Comparison of ENCODE assay signal across 1 cellular context in the genomic region with DNA sequence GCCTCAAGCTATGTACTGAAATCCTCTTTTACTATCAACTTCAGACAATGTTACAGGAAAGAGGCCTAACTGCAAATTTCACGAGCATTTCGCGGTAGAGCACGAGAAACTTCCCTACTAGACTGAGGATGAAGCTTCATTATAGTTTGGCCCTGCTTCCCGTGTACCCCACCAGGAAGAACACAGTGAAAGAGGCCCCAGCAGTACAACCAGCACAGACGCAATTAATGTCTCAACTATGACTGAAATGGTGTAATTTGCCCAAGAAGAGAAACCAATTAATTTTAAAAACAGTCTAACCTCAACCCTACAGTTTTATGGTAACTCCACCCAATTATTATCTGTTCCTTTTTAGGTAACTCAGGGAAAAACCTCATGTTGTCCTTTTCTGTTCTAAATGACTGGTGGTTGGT.
TF ChIP-seq lines count a peak whose summit lies in the region.

No MANE protein-coding gene starts in this region.

TF ChIP-seq in WTC11, 78 proteins besides CTCF, POLR2A, EP300 and RAD21 (continued from another document):
- TF ChIP-seq, protein P1, sequence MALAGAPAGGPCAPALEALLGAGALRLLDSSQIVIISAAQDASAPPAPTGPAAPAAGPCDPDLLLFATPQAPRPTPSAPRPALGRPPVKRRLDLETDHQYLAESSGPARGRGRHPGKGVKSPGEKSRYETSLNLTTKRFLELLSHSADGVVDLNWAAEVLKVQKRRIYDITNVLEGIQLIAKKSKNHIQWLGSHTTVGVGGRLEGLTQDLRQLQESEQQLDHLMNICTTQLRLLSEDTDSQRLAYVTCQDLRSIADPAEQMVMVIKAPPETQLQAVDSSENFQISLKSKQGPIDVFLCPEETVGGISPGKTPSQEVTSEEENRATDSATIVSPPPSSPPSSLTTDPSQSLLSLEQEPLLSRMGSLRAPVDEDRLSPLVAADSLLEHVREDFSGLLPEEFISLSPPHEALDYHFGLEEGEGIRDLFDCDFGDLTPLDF (CRISPR knock-in tag; IDR thresholded peaks at IDR 0.05), result no peak
- TF ChIP-seq, protein P2, sequence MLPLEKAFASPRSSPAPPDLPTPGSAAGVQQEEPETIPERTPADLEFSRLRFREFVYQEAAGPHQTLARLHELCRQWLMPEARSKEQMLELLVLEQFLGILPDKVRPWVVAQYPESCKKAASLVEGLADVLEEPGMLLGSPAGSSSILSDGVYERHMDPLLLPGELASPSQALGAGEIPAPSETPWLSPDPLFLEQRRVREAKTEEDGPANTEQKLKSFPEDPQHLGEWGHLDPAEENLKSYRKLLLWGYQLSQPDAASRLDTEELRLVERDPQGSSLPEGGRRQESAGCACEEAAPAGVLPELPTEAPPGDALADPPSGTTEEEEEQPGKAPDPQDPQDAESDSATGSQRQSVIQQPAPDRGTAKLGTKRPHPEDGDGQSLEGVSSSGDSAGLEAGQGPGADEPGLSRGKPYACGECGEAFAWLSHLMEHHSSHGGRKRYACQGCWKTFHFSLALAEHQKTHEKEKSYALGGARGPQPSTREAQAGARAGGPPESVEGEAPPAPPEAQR (CRISPR knock-in tag; IDR thresholded peaks at IDR 0.05), result no peak
- TF ChIP-seq, protein P3, sequence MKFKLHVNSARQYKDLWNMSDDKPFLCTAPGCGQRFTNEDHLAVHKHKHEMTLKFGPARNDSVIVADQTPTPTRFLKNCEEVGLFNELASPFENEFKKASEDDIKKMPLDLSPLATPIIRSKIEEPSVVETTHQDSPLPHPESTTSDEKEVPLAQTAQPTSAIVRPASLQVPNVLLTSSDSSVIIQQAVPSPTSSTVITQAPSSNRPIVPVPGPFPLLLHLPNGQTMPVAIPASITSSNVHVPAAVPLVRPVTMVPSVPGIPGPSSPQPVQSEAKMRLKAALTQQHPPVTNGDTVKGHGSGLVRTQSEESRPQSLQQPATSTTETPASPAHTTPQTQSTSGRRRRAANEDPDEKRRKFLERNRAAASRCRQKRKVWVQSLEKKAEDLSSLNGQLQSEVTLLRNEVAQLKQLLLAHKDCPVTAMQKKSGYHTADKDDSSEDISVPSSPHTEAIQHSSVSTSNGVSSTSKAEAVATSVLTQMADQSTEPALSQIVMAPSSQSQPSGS (CRISPR knock-in tag; IDR thresholded peaks at IDR 0.05; ENCODE audit: borderline replicate concordance, low read depth), result no peak
- TF ChIP-seq, protein P4, sequence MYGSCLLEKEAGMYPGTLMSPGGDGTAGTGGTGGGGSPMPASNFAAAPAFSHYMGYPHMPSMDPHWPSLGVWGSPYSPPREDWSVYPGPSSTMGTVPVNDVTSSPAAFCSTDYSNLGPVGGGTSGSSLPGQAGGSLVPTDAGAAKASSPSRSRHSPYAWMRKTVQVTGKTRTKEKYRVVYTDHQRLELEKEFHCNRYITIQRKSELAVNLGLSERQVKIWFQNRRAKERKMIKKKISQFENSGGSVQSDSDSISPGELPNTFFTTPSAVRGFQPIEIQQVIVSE (CRISPR knock-in tag; IDR thresholded peaks at IDR 0.05; ENCODE audit: borderline replicate concordance), result no peak
- TF ChIP-seq, protein P5, sequence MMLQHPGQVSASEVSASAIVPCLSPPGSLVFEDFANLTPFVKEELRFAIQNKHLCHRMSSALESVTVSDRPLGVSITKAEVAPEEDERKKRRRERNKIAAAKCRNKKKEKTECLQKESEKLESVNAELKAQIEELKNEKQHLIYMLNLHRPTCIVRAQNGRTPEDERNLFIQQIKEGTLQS (CRISPR knock-in tag; conservative IDR thresholded peaks at IDR 0.05), result no peak
